ENCODE assay signal across 18 cellular contexts in the genomic region with DNA sequence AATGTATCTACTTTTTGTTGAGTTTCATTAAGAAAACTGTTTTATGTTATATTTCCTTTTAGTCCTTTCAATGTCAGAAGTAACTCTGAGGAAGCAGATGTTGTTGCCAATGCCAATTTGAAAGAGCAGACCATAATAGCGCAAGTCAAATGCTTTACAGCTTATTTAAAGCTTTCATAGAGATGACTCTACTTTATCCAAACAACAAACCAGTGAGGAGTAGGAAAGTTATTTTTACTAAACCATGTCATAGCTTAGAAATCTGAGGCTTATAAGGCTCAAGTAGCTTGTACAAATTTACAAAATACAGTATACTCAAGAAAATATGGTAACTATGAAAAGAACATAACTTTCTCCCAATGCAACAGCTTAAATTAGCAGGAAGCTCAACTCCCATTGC. TPM values are rescaled to one million over a fixed set of nuclear protein-coding genes. Genes with fewer than 3 reads are reported as not detected.
"Had no signal": no experiment of that assay in that cellular context is flagged by ENCODE, and none has a peak within 500 bp of the region (broad histone marks: within the 10 kb centered on the region; RNA-seq: fewer than 3 reads in every experiment).

No MANE protein-coding gene starts in this region.

- H3K27ac ChIP-seq: esophagus squamous epithelium, gastrocnemius medialis, heart left ventricle, transverse colon, uterus had no signal

- DNase-seq: activated CD4-positive, alpha-beta T cell treated with anti-CD3 and anti-CD28 coated beads for 36 hours; activated CD4-positive, alpha-beta T cell treated with anti-CD3 and anti-CD28 coated beads, Interleukin-2, amount 50 U/mL, for 48 hours; activated T-cell treated with anti-CD3 and anti-CD28 coated beads for 4 hours; effector memory CD4-positive, alpha-beta T cell; esophagus squamous epithelium; gastrocnemius medialis; heart left ventricle; left ventricle myocardium superior; retina; stimulated activated naive CD8-positive, alpha-beta T cell treated with anti-CD3 and anti-CD28 coated beads, Interleukin-15, Interleukin-2, amounts not matched to agents 100 U/mL and 50 U/mL, for 24 hours; transverse colon; uterus had no signal

- H3K36me3 ChIP-seq: esophagus squamous epithelium, gastrocnemius medialis, heart left ventricle, transverse colon, uterus had no signal

- H3K27me3 Mint-ChIP-seq: activated CD4-positive, alpha-beta T cell treated with anti-CD3 and anti-CD28 coated beads for 36 hours; activated naive CD8-positive, alpha-beta T cell; dendritic cell treated with granulocyte-macrophage colony-stimulating factor and Interleukin-4, amounts not matched to agents 40 ng/mL and 50 ng/mL, for 4 days had no signal

- H3K4me1 Mint-ChIP-seq: activated CD4-positive, alpha-beta T cell treated with anti-CD3 and anti-CD28 coated beads for 36 hours; WTC11 had no signal

- H3K27me3 ChIP-seq: esophagus squamous epithelium, gastrocnemius medialis, heart left ventricle, transverse colon, uterus had no signal

- H3K9me3 Mint-ChIP-seq: T-helper 1 cell treated with Interleukin-12 subunit alpha and Interleukin-12 subunit beta and Interleukin-4 antibody, amounts not matched to agents 30 μg/mL and 1 μg/mL, for 36 hours had no signal

- H3K36me3 Mint-ChIP-seq: activated naive CD8-positive, alpha-beta T cell had no signal

- H3K4me1 ChIP-seq: esophagus squamous epithelium, gastrocnemius medialis, heart left ventricle, transverse colon, uterus had no signal

- ATAC-seq: activated CD4-positive, alpha-beta T cell treated with anti-CD3 and anti-CD28 coated beads for 36 hours; gastrocnemius medialis; heart left ventricle; left ventricle myocardium superior; stimulated activated naive CD8-positive, alpha-beta T cell treated with anti-CD3 and anti-CD28 coated beads, Interleukin-15, Interleukin-2, amounts not matched to agents 100 U/mL and 50 U/mL, for 24 hours; WTC11 had no signal

- H3K27ac Mint-ChIP-seq: activated CD4-positive, alpha-beta T cell treated with anti-CD3 and anti-CD28 coated beads for 36 hours; activated naive CD8-positive, alpha-beta T cell; dendritic cell treated with granulocyte-macrophage colony-stimulating factor and Interleukin-4, amounts not matched to agents 40 ng/mL and 50 ng/mL, for 4 days; T-helper 1 cell treated with Interleukin-12 subunit alpha and Interleukin-12 subunit beta and Interleukin-4 antibody, amounts not matched to agents 30 μg/mL and 1 μg/mL, for 36 hours; WTC11 had no signal

- H3K4me3 Mint-ChIP-seq: activated CD4-positive, alpha-beta T cell treated with anti-CD3 and anti-CD28 coated beads for 36 hours; activated naive CD8-positive, alpha-beta T cell; dendritic cell treated with granulocyte-macrophage colony-stimulating factor and Interleukin-4, amounts not matched to agents 40 ng/mL and 50 ng/mL, for 4 days; T-helper 1 cell treated with Interleukin-12 subunit alpha and Interleukin-12 subunit beta and Interleukin-4 antibody, amounts not matched to agents 30 μg/mL and 1 μg/mL, for 36 hours; WTC11 had no signal

- H3K4me3 ChIP-seq: esophagus squamous epithelium, gastrocnemius medialis, heart left ventricle, transverse colon, uterus had no signal

- H3K9me3 ChIP-seq: esophagus squamous epithelium, gastrocnemius medialis, transverse colon, uterus had no signal

RNA-seq across cellular contexts. Expression of gene SPOCK3, which starts 40.1 kb away (rescaled TPM):
- total RNA-seq: activated CD4-positive, alpha-beta T cell treated with anti-CD3 and anti-CD28 coated beads for 36 hours; esophagus squamous epithelium; omental fat pad; posterior vena cava had no signal
